1 cellular context compared by ENCODE assay signal in the genomic region with DNA sequence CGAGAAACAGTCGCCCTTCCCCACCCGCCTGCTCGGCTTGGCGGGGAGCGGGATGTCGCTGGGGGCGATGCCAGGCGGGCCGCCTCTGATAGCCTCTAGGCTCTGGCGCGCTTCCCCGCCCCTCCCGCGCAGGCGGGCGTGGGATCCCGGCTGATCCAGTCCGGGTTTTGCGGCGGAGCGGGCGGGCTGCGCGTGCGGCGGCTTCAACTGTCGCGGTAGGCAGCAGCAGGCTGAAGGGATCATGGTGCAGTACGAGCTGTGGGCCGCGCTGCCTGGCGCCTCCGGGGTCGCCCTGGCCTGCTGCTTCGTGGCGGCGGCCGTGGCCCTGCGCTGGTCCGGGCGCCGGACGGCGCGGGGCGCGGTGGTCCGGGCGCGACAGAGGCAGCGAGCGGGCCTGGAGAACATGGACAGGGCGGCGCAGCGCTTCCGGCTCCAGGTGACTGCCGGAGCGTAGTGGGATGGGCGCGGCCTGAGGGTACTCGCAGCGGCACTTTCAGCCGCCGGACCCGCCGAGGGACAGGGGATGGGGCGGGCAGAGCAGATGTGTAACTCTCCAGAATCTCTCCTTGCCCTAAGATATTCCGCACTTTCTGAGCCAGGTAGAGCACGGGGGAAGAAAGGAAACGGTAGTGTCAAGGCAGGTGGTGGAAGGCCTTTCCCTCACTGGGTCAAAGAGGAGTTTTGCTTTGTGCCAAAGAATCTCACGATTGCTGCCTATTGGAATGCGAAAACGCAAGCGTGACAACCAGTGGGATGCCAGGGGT.
A peak's percentile ranks its signal among the peaks of the same experiment; 100 is the strongest.
TF ChIP-seq lines count a peak whose summit lies in the region.

A gene (plus strand): TSS at position 210 of the 764 bp plus-strand sequence. CDS start 32 bp downstream, at position 242.

TF ChIP-seq in HepG2, 621 proteins besides CTCF, POLR2A, EP300 and RAD21 (continued from another document and continues in another):
- no peak for TF ChIP-seq TBX3 (IDR thresholded peaks at IDR 0.05; ENCODE audit: borderline replicate concordance)
- TF ChIP-seq SCMH1 (CRISPR knock-in tag; IDR thresholded peaks at IDR 0.05; ENCODE audit: borderline replicate concordance), result no peak
- TF ChIP-seq TARDBP (CRISPR knock-in tag; IDR thresholded peaks at IDR 0.05), result peak; percentile 76; the same call in 1 of the 2 replicates
- no peak for TF ChIP-seq NR1H2 (CRISPR knock-in tag; IDR thresholded peaks at IDR 0.05; ENCODE audit: borderline replicate concordance, low read depth)
- TF ChIP-seq KLF12 (CRISPR knock-in tag; IDR thresholded peaks at IDR 0.05; ENCODE audit: borderline replicate concordance), result peak; percentile 94
- TF ChIP-seq ZMYM4 (CRISPR knock-in tag; IDR thresholded peaks at IDR 0.05), result peak; percentile 84
- TF ChIP-seq EED (CRISPR knock-in tag; IDR thresholded peaks at IDR 0.05), result peak; percentile 89
- TF ChIP-seq, protein P1, sequence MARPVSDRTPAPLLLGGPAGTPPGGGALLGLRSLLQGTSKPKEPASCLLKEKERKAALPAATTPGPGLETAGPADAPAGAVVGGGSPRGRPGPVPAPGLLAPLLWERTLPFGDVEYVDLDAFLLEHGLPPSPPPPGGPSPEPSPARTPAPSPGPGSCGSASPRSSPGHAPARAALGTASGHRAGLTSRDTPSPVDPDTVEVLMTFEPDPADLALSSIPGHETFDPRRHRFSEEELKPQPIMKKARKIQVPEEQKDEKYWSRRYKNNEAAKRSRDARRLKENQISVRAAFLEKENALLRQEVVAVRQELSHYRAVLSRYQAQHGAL (CRISPR knock-in tag; IDR thresholded peaks at IDR 0.05; ENCODE audit: not compliant biosample characterization), result peak; percentile 12
- 0 out of 2 replicates have a peak, but pooled peaks have one; percentile 24 for TF ChIP-seq ZMYM2 (CRISPR knock-in tag; IDR thresholded peaks at IDR 0.05)
- 0 out of 2 replicates have a peak, but pooled peaks have one; percentile 53 for TF ChIP-seq ZNF552 (CRISPR knock-in tag; IDR thresholded peaks at IDR 0.05; ENCODE audit: borderline replicate concordance)
- TF ChIP-seq, protein P2, sequence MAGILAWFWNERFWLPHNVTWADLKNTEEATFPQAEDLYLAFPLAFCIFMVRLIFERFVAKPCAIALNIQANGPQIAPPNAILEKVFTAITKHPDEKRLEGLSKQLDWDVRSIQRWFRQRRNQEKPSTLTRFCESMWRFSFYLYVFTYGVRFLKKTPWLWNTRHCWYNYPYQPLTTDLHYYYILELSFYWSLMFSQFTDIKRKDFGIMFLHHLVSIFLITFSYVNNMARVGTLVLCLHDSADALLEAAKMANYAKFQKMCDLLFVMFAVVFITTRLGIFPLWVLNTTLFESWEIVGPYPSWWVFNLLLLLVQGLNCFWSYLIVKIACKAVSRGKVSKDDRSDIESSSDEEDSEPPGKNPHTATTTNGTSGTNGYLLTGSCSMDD (CRISPR knock-in tag; IDR thresholded peaks at IDR 0.05), result peak; percentile 88; the same call in 1 of the 2 replicates
- TF ChIP-seq ZFY (CRISPR knock-in tag; IDR thresholded peaks at IDR 0.05), result peak; percentile 97
- peak; percentile 80 for TF ChIP-seq HDAC1 (CRISPR knock-in tag; IDR thresholded peaks at IDR 0.05)
- TF ChIP-seq SPEN (CRISPR knock-in tag; IDR thresholded peaks at IDR 0.05; ENCODE audit: low read depth), result peak; percentile 94
- TF ChIP-seq ZSCAN31 (CRISPR knock-in tag; IDR thresholded peaks at IDR 0.05; ENCODE audit: low read depth), result peak; percentile 96
- no peak for TF ChIP-seq SP2 (CRISPR knock-in tag; IDR thresholded peaks at IDR 0.05)
- TF ChIP-seq BCL6 (CRISPR knock-in tag; IDR thresholded peaks at IDR 0.05), result peak; percentile 56; the same call in 1 of the 2 replicates
- peak; percentile 61; the same call in 1 of the 2 replicates for TF ChIP-seq ARNTL (CRISPR knock-in tag; IDR thresholded peaks at IDR 0.05)
- peak; percentile 71; the same call in 1 of the 2 replicates for TF ChIP-seq BRD4 (CRISPR knock-in tag; IDR thresholded peaks at IDR 0.05)
- TF ChIP-seq MXD4 (CRISPR knock-in tag; IDR thresholded peaks at IDR 0.05), result peak; percentile 61
- TF ChIP-seq ZNF879 (CRISPR knock-in tag; IDR thresholded peaks at IDR 0.05), result peak; percentile 96
- TF ChIP-seq, protein P3, sequence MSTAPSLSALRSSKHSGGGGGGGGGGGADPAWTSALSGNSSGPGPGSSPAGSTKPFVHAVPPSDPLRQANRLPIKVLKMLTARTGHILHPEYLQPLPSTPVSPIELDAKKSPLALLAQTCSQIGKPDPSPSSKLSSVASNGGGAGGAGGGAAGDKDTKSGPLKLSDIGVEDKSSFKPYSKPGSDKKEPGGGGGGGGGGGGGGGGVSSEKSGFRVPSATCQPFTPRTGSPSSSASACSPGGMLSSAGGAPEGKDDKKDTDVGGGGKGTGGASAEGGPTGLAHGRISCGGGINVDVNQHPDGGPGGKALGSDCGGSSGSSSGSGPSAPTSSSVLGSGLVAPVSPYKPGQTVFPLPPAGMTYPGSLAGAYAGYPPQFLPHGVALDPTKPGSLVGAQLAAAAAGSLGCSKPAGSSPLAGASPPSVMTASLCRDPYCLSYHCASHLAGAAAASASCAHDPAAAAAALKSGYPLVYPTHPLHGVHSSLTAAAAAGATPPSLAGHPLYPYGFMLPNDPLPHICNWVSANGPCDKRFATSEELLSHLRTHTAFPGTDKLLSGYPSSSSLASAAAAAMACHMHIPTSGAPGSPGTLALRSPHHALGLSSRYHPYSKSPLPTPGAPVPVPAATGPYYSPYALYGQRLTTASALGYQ (CRISPR knock-in tag; IDR thresholded peaks at IDR 0.05), result peak; percentile 72
- TF ChIP-seq ZNF605 (CRISPR knock-in tag; IDR thresholded peaks at IDR 0.05), result peak; percentile 55; the same call in 1 of the 2 replicates
- no peak for TF ChIP-seq KLF13 (CRISPR knock-in tag; IDR thresholded peaks at IDR 0.05)
- TF ChIP-seq, protein P4, sequence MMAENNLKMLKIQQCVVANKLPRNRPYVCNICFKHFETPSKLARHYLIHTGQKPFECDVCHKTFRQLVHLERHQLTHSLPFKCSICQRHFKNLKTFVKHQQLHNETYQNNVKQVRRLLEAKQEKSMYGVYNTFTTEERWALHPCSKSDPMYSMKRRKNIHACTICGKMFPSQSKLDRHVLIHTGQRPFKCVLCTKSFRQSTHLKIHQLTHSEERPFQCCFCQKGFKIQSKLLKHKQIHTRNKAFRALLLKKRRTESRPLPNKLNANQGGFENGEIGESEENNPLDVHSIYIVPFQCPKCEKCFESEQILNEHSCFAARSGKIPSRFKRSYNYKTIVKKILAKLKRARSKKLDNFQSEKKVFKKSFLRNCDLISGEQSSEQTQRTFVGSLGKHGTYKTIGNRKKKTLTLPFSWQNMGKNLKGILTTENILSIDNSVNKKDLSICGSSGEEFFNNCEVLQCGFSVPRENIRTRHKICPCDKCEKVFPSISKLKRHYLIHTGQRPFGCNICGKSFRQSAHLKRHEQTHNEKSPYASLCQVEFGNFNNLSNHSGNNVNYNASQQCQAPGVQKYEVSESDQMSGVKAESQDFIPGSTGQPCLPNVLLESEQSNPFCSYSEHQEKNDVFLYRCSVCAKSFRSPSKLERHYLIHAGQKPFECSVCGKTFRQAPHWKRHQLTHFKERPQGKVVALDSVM (CRISPR knock-in tag; IDR thresholded peaks at IDR 0.05), result no peak
- no peak for TF ChIP-seq AGO2 (optimal IDR thresholded peaks at IDR 0.05; ENCODE audit: low read depth, low read length)
- 0 out of 2 replicates have a peak, but pooled peaks have one; percentile 87 for TF ChIP-seq ZIK1 (CRISPR knock-in tag; IDR thresholded peaks at IDR 0.05; ENCODE audit: borderline replicate concordance, low read depth)
- TF ChIP-seq, protein P5, sequence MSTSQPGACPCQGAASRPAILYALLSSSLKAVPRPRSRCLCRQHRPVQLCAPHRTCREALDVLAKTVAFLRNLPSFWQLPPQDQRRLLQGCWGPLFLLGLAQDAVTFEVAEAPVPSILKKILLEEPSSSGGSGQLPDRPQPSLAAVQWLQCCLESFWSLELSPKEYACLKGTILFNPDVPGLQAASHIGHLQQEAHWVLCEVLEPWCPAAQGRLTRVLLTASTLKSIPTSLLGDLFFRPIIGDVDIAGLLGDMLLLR (CRISPR knock-in tag; IDR thresholded peaks at IDR 0.05), result peak; percentile 87; the same call in 1 of the 2 replicates
- TF ChIP-seq ZBTB38 (CRISPR knock-in tag; IDR thresholded peaks at IDR 0.05), result peak; percentile 71; the same call in 1 of the 2 replicates
- TF ChIP-seq, protein P6, sequence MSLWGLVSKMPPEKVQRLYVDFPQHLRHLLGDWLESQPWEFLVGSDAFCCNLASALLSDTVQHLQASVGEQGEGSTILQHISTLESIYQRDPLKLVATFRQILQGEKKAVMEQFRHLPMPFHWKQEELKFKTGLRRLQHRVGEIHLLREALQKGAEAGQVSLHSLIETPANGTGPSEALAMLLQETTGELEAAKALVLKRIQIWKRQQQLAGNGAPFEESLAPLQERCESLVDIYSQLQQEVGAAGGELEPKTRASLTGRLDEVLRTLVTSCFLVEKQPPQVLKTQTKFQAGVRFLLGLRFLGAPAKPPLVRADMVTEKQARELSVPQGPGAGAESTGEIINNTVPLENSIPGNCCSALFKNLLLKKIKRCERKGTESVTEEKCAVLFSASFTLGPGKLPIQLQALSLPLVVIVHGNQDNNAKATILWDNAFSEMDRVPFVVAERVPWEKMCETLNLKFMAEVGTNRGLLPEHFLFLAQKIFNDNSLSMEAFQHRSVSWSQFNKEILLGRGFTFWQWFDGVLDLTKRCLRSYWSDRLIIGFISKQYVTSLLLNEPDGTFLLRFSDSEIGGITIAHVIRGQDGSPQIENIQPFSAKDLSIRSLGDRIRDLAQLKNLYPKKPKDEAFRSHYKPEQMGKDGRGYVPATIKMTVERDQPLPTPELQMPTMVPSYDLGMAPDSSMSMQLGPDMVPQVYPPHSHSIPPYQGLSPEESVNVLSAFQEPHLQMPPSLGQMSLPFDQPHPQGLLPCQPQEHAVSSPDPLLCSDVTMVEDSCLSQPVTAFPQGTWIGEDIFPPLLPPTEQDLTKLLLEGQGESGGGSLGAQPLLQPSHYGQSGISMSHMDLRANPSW (CRISPR knock-in tag; IDR thresholded peaks at IDR 0.05; ENCODE audit: borderline replicate concordance), result no peak
- TF ChIP-seq TCF7L2 (IDR thresholded peaks at IDR 0.05; ENCODE audit: low read depth, low read length), result no peak
- TF ChIP-seq HNRNPUL1 (IDR thresholded peaks at IDR 0.05; ENCODE audit: low read depth, low read length), result no peak
- TF ChIP-seq SKI (IDR thresholded peaks at IDR 0.05; ENCODE audit: partially characterized antibody), result peak; percentile 68
- TF ChIP-seq ZNF841 (CRISPR knock-in tag; IDR thresholded peaks at IDR 0.05; ENCODE audit: borderline replicate concordance), result no peak
- peak; percentile 71; the same call in 1 of the 2 replicates for TF ChIP-seq IRF2 (CRISPR knock-in tag; IDR thresholded peaks at IDR 0.05)
- TF ChIP-seq ZNF776 (CRISPR knock-in tag; IDR thresholded peaks at IDR 0.05), result peak; percentile 98
- TF ChIP-seq, protein P7, sequence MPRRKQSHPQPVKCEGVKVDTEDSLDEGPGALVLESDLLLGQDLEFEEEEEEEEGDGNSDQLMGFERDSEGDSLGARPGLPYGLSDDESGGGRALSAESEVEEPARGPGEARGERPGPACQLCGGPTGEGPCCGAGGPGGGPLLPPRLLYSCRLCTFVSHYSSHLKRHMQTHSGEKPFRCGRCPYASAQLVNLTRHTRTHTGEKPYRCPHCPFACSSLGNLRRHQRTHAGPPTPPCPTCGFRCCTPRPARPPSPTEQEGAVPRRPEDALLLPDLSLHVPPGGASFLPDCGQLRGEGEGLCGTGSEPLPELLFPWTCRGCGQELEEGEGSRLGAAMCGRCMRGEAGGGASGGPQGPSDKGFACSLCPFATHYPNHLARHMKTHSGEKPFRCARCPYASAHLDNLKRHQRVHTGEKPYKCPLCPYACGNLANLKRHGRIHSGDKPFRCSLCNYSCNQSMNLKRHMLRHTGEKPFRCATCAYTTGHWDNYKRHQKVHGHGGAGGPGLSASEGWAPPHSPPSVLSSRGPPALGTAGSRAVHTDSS (CRISPR knock-in tag; conservative IDR thresholded peaks at IDR 0.05), result no peak
- TF ChIP-seq, protein P8, sequence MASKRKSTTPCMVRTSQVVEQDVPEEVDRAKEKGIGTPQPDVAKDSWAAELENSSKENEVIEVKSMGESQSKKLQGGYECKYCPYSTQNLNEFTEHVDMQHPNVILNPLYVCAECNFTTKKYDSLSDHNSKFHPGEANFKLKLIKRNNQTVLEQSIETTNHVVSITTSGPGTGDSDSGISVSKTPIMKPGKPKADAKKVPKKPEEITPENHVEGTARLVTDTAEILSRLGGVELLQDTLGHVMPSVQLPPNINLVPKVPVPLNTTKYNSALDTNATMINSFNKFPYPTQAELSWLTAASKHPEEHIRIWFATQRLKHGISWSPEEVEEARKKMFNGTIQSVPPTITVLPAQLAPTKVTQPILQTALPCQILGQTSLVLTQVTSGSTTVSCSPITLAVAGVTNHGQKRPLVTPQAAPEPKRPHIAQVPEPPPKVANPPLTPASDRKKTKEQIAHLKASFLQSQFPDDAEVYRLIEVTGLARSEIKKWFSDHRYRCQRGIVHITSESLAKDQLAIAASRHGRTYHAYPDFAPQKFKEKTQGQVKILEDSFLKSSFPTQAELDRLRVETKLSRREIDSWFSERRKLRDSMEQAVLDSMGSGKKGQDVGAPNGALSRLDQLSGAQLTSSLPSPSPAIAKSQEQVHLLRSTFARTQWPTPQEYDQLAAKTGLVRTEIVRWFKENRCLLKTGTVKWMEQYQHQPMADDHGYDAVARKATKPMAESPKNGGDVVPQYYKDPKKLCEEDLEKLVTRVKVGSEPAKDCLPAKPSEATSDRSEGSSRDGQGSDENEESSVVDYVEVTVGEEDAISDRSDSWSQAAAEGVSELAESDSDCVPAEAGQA (IDR thresholded peaks at IDR 0.05; ENCODE audit: low read depth), result peak; percentile 50
- TF ChIP-seq, protein P8 (CRISPR knock-in tag; IDR thresholded peaks at IDR 0.05; ENCODE audit: borderline replicate concordance), result peak; percentile 98
- TF ChIP-seq ZNF563 (CRISPR knock-in tag; IDR thresholded peaks at IDR 0.05), result peak; percentile 97
- TF ChIP-seq ZNF235 (CRISPR knock-in tag; IDR thresholded peaks at IDR 0.05; ENCODE audit: borderline replicate concordance), result no peak; the same call in 1 of the 2 replicates
- TF ChIP-seq TMF1 (CRISPR knock-in tag; IDR thresholded peaks at IDR 0.05; ENCODE audit: low read depth), result peak; percentile 98
- TF ChIP-seq ZNF431 (CRISPR knock-in tag; IDR thresholded peaks at IDR 0.05; ENCODE audit: borderline replicate concordance, low read depth), result peak; percentile 91
- TF ChIP-seq ZC3H13 (CRISPR knock-in tag; IDR thresholded peaks at IDR 0.05), result peak; percentile 63; the same call in 1 of the 2 replicates
- no peak for TF ChIP-seq ZNF530 (CRISPR knock-in tag; IDR thresholded peaks at IDR 0.05; ENCODE audit: low read depth)
